21 cellular contexts compared by ENCODE assay signal in the genomic region with DNA sequence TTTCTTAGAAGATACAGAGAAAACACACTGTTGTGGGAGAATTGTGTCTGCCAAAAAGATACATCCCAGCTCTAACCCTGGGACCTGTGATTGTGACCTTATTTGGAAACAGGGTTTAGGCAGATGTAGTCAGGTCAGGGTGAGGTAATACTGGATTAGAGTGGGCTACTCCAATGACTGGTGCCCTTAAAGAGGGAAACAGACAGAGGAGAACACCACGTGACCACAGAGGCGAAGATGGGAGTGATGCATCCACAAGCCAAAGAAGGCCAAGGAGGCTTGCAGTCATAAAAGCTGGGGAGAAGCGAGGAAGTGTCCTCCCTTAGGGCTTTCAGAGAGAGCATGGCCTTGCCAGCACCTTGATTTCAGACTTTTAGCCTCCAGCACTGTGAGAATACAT. TPM values are rescaled to one million over a fixed set of nuclear protein-coding genes. Genes with fewer than 3 reads are reported as not detected.
DNase-seq lines count a peak whose midpoint lies in the region; ATAC-seq and TF ChIP-seq lines count a peak whose summit lies in the region.
"Had no signal": no experiment of that assay in that cellular context is flagged by ENCODE, and none has a peak within 500 bp of the region (broad histone marks: within the 10 kb centered on the region; RNA-seq: fewer than 3 reads in every experiment).

No MANE protein-coding gene starts in this region.

- dilution Hi-C loops in IMR-90 (cut with HindIII; ENCODE audit: low sequenced_read_pairs, unreplicated experiment), result no loop called here

- H3K14ac ChIP-seq in IMR-90 (replicated peaks; ENCODE audit: low read depth, low read length), result no peak overlapping the region
- no peak overlapping the region for H3K14ac ChIP-seq in neuronal stem cell (ENCODE audit: low read length)

- H3K9ac ChIP-seq in IMR-90 (ENCODE audit: low read depth, low read length) (no peak overlapping the region), neuronal stem cell (ENCODE audit: low read depth, low read length, poor library complexity) (no peak overlapping the region)

- no peak overlapping the region for H2BK12ac ChIP-seq in neuronal stem cell (ENCODE audit: low read length)

- H3K4ac ChIP-seq in IMR-90 (ENCODE audit: low read depth, low read length) (no peak overlapping the region), neuronal stem cell (ENCODE audit: low read length) (peak overlapping the region; percentile 55)

- no peak for DNase-seq in GM23338 (ENCODE audit: low spot score)
- no peak for DNase-seq in IMR-90
- no peak for DNase-seq in WTC11 (ENCODE audit: low spot score)
- no peak for DNase-seq in neuronal stem cell (ENCODE audit: low spot score)
- DNase-seq in CD4-positive, alpha-beta T cell, result no peak
- no peak for DNase-seq in A673 (ENCODE audit: low spot score)
- no peak for DNase-seq in naive thymus-derived CD8-positive, alpha-beta T cell
- DNase-seq: Caco-2; CD4-positive, CD25-positive, alpha-beta regulatory T cell; DMS153; GOT3; KG1; NCI-H1105 treated with DMSO at 0.1 percent for 48 hours; NCI-H2029 treated with DMSO at 0.1 percent for 48 hours; NCI-H226; NCI-H510A treated with DMSO at 0.1 percent for 48 hours; NCI-H748 treated with DMSO at 0.1 percent for 48 hours; Peyer's patch; T-cell had no signal

- H3K4me3 Mint-ChIP-seq in GM23338 (no peak overlapping the region; the same call in 2 of the 3 replicates), WTC11 (no peak overlapping the region)
- no peak overlapping the region for H3K4me3 Mint-ChIP-seq in CD4-positive, alpha-beta T cell
- no peak overlapping the region for H3K4me3 Mint-ChIP-seq in naive thymus-derived CD8-positive, alpha-beta T cell
- H3K4me3 Mint-ChIP-seq: CD4-positive, CD25-positive, alpha-beta regulatory T cell; T-cell had no signal

- H3K36me3 ChIP-seq in GM23338 (ENCODE audit: insufficient read depth), result no peaks in the 10 kb centered on the region
- no peaks in the 10 kb centered on the region for H3K36me3 ChIP-seq in IMR-90 (ENCODE audit: control insufficient read depth, insufficient read depth, low read length)
- H3K36me3 ChIP-seq in neuronal stem cell (replicated peaks in 1 of 2; ENCODE audit: control insufficient read depth in 2 of 2, insufficient read depth in 2 of 2, low read length in 2 of 2), result no peaks in the 10 kb centered on the region
- H3K36me3 ChIP-seq in A673 (ENCODE audit: insufficient read depth, low read length, poor library complexity, severe bottlenecking), result no peaks in the 10 kb centered on the region
- H3K36me3 ChIP-seq: Peyer's patch had no signal

- H3K4me1 ChIP-seq in GM23338 (ENCODE audit: insufficient read depth) (peaks cover 7% of the 10 kb centered on the region; the same call in 1 of the 2 replicates), IMR-90 (ENCODE audit: control insufficient read depth, insufficient read depth, low read length) (no peaks in the 10 kb centered on the region), neuronal stem cell (ENCODE audit: control insufficient read depth in 2 of 2, insufficient read depth in 1 of 2, low read depth in 1 of 2, low read length in 2 of 2) (peaks cover 0 to 14% of the 10 kb centered on the region in 2 donors), A673 (ENCODE audit: insufficient read depth, low read length, poor library complexity, severe bottlenecking) (no peaks in the 10 kb centered on the region)
- H3K4me1 ChIP-seq: Caco-2 had no signal

- H2AK5ac ChIP-seq in IMR-90 (ENCODE audit: low read depth, low read length), result no peak overlapping the region
- H2AK5ac ChIP-seq in neuronal stem cell (ENCODE audit: low read depth, low read length), result peak overlapping the region; percentile 10

- H4K8ac ChIP-seq in IMR-90 (ENCODE audit: low read depth in 2 of 2, low read length in 2 of 2), result no peak overlapping the region
- H4K8ac ChIP-seq in neuronal stem cell (ENCODE audit: low read depth, low read length), result no peak overlapping the region

- 17% methylated on average over 1 of the region's 3 CpGs; no CpG with 5 or more reads in 1 of the 2 experiments for WGBS in IMR-90 (ENCODE audit: extremely low coverage in 2 of 2, insufficient read length in 1 of 2), 2 experiments
- WGBS in neuronal stem cell (ENCODE audit: extremely low coverage in 2 of 2, insufficient read length in 2 of 2, insufficient replicate concordance in 1 of 2), 2 donors, result no CpG with 5 or more reads among the region's 3 CpGs

- in situ Hi-C loops in IMR-90 (cut with MboI; ENCODE audit: low sequenced_read_pairs), result loop anchor here (10.0 kb wide), 1 partner anchor 378 kb away; no protein-coding TSS in a partner anchor

- TF ChIP-seq POLR2A in IMR-90 (IDR thresholded peaks at IDR 0.05; ENCODE audit: low read depth, low read length), result no peak

- no peaks in the 10 kb centered on the region for H3K79me1 ChIP-seq in IMR-90 (ENCODE audit: low read depth in 1 of 2, low read length in 2 of 2)
- H3K79me1 ChIP-seq in neuronal stem cell (ENCODE audit: low read depth, low read length), result no peaks in the 10 kb centered on the region

- H3K9me3 Mint-ChIP-seq in GM23338, result no peaks in the 10 kb centered on the region; the same call in 2 of the 3 replicates
- H3K9me3 Mint-ChIP-seq in WTC11, result no peaks in the 10 kb centered on the region
- no peaks in the 10 kb centered on the region for H3K9me3 Mint-ChIP-seq in CD4-positive, alpha-beta T cell
- H3K9me3 Mint-ChIP-seq in naive thymus-derived CD8-positive, alpha-beta T cell, result no peaks in the 10 kb centered on the region
- H3K9me3 Mint-ChIP-seq: T-cell had no signal

- H3K79me2 ChIP-seq in GM23338 (replicated peaks; ENCODE audit: insufficient read depth), result no peaks in the 10 kb centered on the region

- H3K27ac ChIP-seq in GM23338 (ENCODE audit: low read depth), result no peak overlapping the region
- no peak overlapping the region for H3K27ac ChIP-seq in IMR-90 (ENCODE audit: insufficient read depth, low read length)
- H3K27ac ChIP-seq in neuronal stem cell (replicated peaks; ENCODE audit: low read length), result no peak overlapping the region
- H3K27ac ChIP-seq in CD4-positive, alpha-beta T cell (ENCODE audit: low read depth, low read length), result no peak overlapping the region
- no peak overlapping the region for H3K27ac ChIP-seq in A673 (ENCODE audit: low read depth, low read length, poor library complexity, severe bottlenecking)
- H3K27ac ChIP-seq: Peyer's patch had no signal

- CTCF ChIA-PET in IMR-90 (lab: Yijun Ruan, JAX) (no interaction called here), WTC11 (lab: Charles Lee) (interaction anchor here (1.0 to 3.0 kb wide), 7 partner anchors 33 to 155 kb away, joined by 3 to 14 read pairs (median 5); partner anchors contain the start of gene SLC52A3), A673 (lab: Charles Lee) (no interaction called here)
- CTCF ChIA-PET in CD4-positive, alpha-beta T cell (lab: Charles Lee), result no interaction called here

- H3K56ac ChIP-seq in IMR-90 (ENCODE audit: extremely low read depth, insufficient read depth, low read length), result no peak overlapping the region

- no peak overlapping the region for H3K27ac Mint-ChIP-seq in GM23338
- 0 out of 2 replicates have a peak overlapping the region, but pooled peaks have one; percentile 4 for H3K27ac Mint-ChIP-seq in WTC11
- H3K27ac Mint-ChIP-seq in CD4-positive, alpha-beta T cell, result no peak overlapping the region
- no peak overlapping the region for H3K27ac Mint-ChIP-seq in naive thymus-derived CD8-positive, alpha-beta T cell
- H3K27ac Mint-ChIP-seq: T-cell had no signal

- H3K23ac ChIP-seq in IMR-90 (ENCODE audit: low read depth, low read length), result no peak overlapping the region
- H3K23ac ChIP-seq in neuronal stem cell (ENCODE audit: low read depth, low read length, poor library complexity), result no peak overlapping the region

- H3K9me3 ChIP-seq in IMR-90 (ENCODE audit: control insufficient read depth, insufficient read depth, low read length) (no peaks in the 10 kb centered on the region), neuronal stem cell (replicated peaks in 1 of 2; ENCODE audit: control insufficient read depth in 2 of 2, insufficient read depth in 1 of 2, low read depth in 1 of 2, low read length in 2 of 2) (no peaks in the 10 kb centered on the region), A673 (ENCODE audit: low read depth, low read length, poor library complexity, severe bottlenecking) (no peaks in the 10 kb centered on the region)
- no peaks in the 10 kb centered on the region for H3K9me3 ChIP-seq in CD4-positive, alpha-beta T cell (ENCODE audit: control insufficient read depth, low read length)
- H3K9me3 ChIP-seq: Caco-2, Peyer's patch had no signal

- H3K27me3 Mint-ChIP-seq in GM23338 (ENCODE audit: insufficient read depth, low read depth, poor library complexity) (peaks cover 7% of the 10 kb centered on the region), WTC11 (ENCODE audit: low read depth) (peaks cover 18% of the 10 kb centered on the region)
- peaks cover 59% of the 10 kb centered on the region for H3K27me3 Mint-ChIP-seq in CD4-positive, alpha-beta T cell
- peaks cover 14 to 52% (median 30%) of the 10 kb centered on the region in 5 donors for H3K27me3 Mint-ChIP-seq in naive thymus-derived CD8-positive, alpha-beta T cell

- H3K27me3 ChIP-seq in GM23338 (ENCODE audit: insufficient read depth) (peaks cover 9% of the 10 kb centered on the region), IMR-90 (ENCODE audit: control insufficient read depth, insufficient read depth, low read length) (peaks cover 27% of the 10 kb centered on the region), neuronal stem cell (ENCODE audit: control insufficient read depth in 3 of 3, insufficient read depth in 3 of 3, low read depth in 1 of 3, low read length in 3 of 3) (peaks cover 0 to 48% (median 8%) of the 10 kb centered on the region in 3 experiments), A673 (replicated peaks; ENCODE audit: insufficient read depth, low read depth, low read length, poor library complexity) (peaks cover 12% of the 10 kb centered on the region)
- peaks cover 14% of the 10 kb centered on the region for H3K27me3 ChIP-seq in CD4-positive, alpha-beta T cell (ENCODE audit: control insufficient read depth, insufficient read depth, low read length)

- peak; percentile 5; the same call in 2 of the 3 replicates for ATAC-seq in GM23338
- ATAC-seq in IMR-90 (ENCODE audit: low read depth), result no peak
- no peak for ATAC-seq in WTC11
- no peak for ATAC-seq in CD4-positive, alpha-beta T cell (ENCODE audit: poor library complexity)
- no peak for ATAC-seq in naive thymus-derived CD8-positive, alpha-beta T cell
- ATAC-seq: T-cell had no signal

- no peak for TF ChIP-seq CTCF in GM23338 (conservative IDR thresholded peaks at IDR 0.05; ENCODE audit: low read depth in 2 of 2)
- TF ChIP-seq CTCF in IMR-90 (conservative IDR thresholded peaks at IDR 0.05; ENCODE audit: low read depth, low read length), result no peak
- no peak for TF ChIP-seq CTCF in WTC11 (IDR thresholded peaks at IDR 0.05)
- TF ChIP-seq CTCF in CD4-positive, alpha-beta T cell (IDR thresholded peaks at IDR 0.05), result no peak
- TF ChIP-seq CTCF in A673 (conservative IDR thresholded peaks at IDR 0.05; ENCODE audit: low read depth, low read length), result no peak

- no peak overlapping the region for H2AK9ac ChIP-seq in IMR-90 (replicated peaks; ENCODE audit: low read depth, low read length, poor library complexity)

- H4K5ac ChIP-seq in IMR-90 (ENCODE audit: low read depth, low read length), result no peak overlapping the region

- no peak overlapping the region for H2BK120ac ChIP-seq in IMR-90 (ENCODE audit: low read depth, low read length)
- H2BK120ac ChIP-seq in neuronal stem cell (ENCODE audit: low read depth, low read length), result no peak overlapping the region

- H3K4me3 ChIP-seq in GM23338, result no peak overlapping the region
- H3K4me3 ChIP-seq in IMR-90 (ENCODE audit: insufficient read depth, low read depth, low read length), result no peak overlapping the region
- H3K4me3 ChIP-seq in neuronal stem cell (ENCODE audit: low read length in 2 of 2), result no peak overlapping the region
- no peak overlapping the region for H3K4me3 ChIP-seq in A673 (ENCODE audit: low read depth, low read length, poor library complexity, severe bottlenecking)
- H3K4me3 ChIP-seq: Peyer's patch had no signal

- H3K18ac ChIP-seq in IMR-90 (ENCODE audit: low read depth, low read length) (no peak overlapping the region), neuronal stem cell (ENCODE audit: low read length) (no peak overlapping the region)

- H2BK15ac ChIP-seq in IMR-90 (ENCODE audit: low read depth, low read length) (no peak overlapping the region), neuronal stem cell (ENCODE audit: low read length) (no peak overlapping the region)

- H2AFZ ChIP-seq in GM23338 (no peak overlapping the region), IMR-90 (replicated peaks; ENCODE audit: low read length, poor library complexity) (no peak overlapping the region), neuronal stem cell (ENCODE audit: low read length) (no peak overlapping the region)

- no peaks in the 10 kb centered on the region for H3K9me1 ChIP-seq in IMR-90 (ENCODE audit: insufficient read depth, low read length)

- TF ChIP-seq RAD21 in IMR-90 (IDR thresholded peaks at IDR 0.05; ENCODE audit: low read length), result no peak

- no peak overlapping the region for H2BK20ac ChIP-seq in IMR-90 (ENCODE audit: low read depth, low read length)

- BruUV-seq in IMR-90 (replicated peaks; lab: Mats Ljungman, UMichigan) (no TSS peak), A673 (replicated peaks; lab: Mats Ljungman, UMichigan) (no TSS peak)

- H3K36me3 Mint-ChIP-seq in GM23338 (ENCODE audit: low read depth) (no peaks in the 10 kb centered on the region), WTC11 (no peaks in the 10 kb centered on the region)
- no peaks in the 10 kb centered on the region for H3K36me3 Mint-ChIP-seq in CD4-positive, alpha-beta T cell (ENCODE audit: low read depth)
- no peaks in the 10 kb centered on the region for H3K36me3 Mint-ChIP-seq in naive thymus-derived CD8-positive, alpha-beta T cell
- H3K36me3 Mint-ChIP-seq: CD4-positive, CD25-positive, alpha-beta regulatory T cell; T-cell had no signal

- H4K20me1 ChIP-seq in GM23338 (replicated peaks; ENCODE audit: insufficient read depth) (no peaks in the 10 kb centered on the region), IMR-90 (ENCODE audit: insufficient read depth, low read length) (no peaks in the 10 kb centered on the region)

- H4K91ac ChIP-seq in IMR-90 (ENCODE audit: insufficient read depth, low read depth, low read length) (no peak overlapping the region), neuronal stem cell (ENCODE audit: low read depth, low read length, poor library complexity) (no peak overlapping the region)

- POLR2A ChIA-PET in IMR-90 (lab: Charles Lee; ENCODE audit: unreplicated experiment) (no interaction called here), WTC11 (lab: Charles Lee) (no interaction called here), A673 (lab: Charles Lee; ENCODE audit: low non-redundant PET) (no interaction called here)
- POLR2A ChIA-PET in CD4-positive, alpha-beta T cell (lab: Charles Lee), result no interaction called here
- POLR2A ChIA-PET in naive thymus-derived CD8-positive, alpha-beta T cell (lab: Charles Lee), result no interaction called here

- intact Hi-C loops in IMR-90 (cut with micrococcal nuclease) (no loop called here), A673 (cut with micrococcal nuclease; ENCODE audit: unreplicated experiment) (no loop called here)
- intact Hi-C loops in CD4-positive, alpha-beta T cell (cut with DNase I, micrococcal nuclease), result no loop called here

- no peaks in the 10 kb centered on the region for H3K9me2 ChIP-seq in GM23338 (ENCODE audit: insufficient read depth)

- H3K4me1 Mint-ChIP-seq in GM23338, result peaks cover 6% of the 10 kb centered on the region
- H3K4me1 Mint-ChIP-seq in WTC11, result peaks cover 7% of the 10 kb centered on the region
- H3K4me1 Mint-ChIP-seq in CD4-positive, alpha-beta T cell (ENCODE audit: low read depth), result no peaks in the 10 kb centered on the region
- H3K4me1 Mint-ChIP-seq in naive thymus-derived CD8-positive, alpha-beta T cell, result peaks cover 2 to 9% (median 5%) of the 10 kb centered on the region in 4 donors

- H2BK5ac ChIP-seq in IMR-90 (ENCODE audit: low read depth, low read length, poor library complexity, severe bottlenecking) (no peak overlapping the region), neuronal stem cell (ENCODE audit: low read length) (no peak overlapping the region)

- no peaks in the 10 kb centered on the region for H3F3A ChIP-seq in GM23338 (replicated peaks; ENCODE audit: low read depth)

- H3K4me2 ChIP-seq in GM23338 (no peak overlapping the region), IMR-90 (ENCODE audit: low read depth, low read length) (no peak overlapping the region), neuronal stem cell (ENCODE audit: insufficient read depth, low read length, poor library complexity, severe bottlenecking) (no peak overlapping the region)

RNA-seq across cellular contexts. Expression of gene SLC52A3, which starts 35.6 kb away (rescaled TPM):
- total RNA-seq in GM23338 (2014; rRNA removed; shearing (Covaris generic)), result 3.6 and 4.5 TPM in 2 replicates
- 2.3 and 2.5 TPM in 2 replicates for polyA plus RNA-seq in GM23338 (2016; fragmentation: Nextera tagmentation; extraction: Ambion mirVana)
- total RNA-seq in IMR-90 (2012; rRNA removed), result not detected in 2 replicates
- polyA plus RNA-seq in IMR-90 (2012; rRNA removed), result not detected in 2 replicates
- not detected in 2 replicates for polyA plus RNA-seq in IMR-90 (2012; cell fraction: cytosol; rRNA removed)
- not detected in 2 replicates for polyA plus RNA-seq in IMR-90 (2012; cell fraction: nucleus; rRNA removed; ENCODE audit: low replicate concordance)
- 6.9 to 7.7 TPM (median 7.3 TPM) in 3 replicates for total RNA-seq in WTC11 (2021)
- polyA plus RNA-seq in neuronal stem cell (2013, experiment 1 of 2), result 0.07 TPM
- polyA plus RNA-seq in neuronal stem cell (2013, experiment 2 of 2), result 0.19 TPM
- not detected for total RNA-seq in CD4-positive, alpha-beta T cell
- total RNA-seq in A673 (2021), result not detected in 2 replicates
- total RNA-seq in naive thymus-derived CD8-positive, alpha-beta T cell, result under 1 TPM in 1 of 2 experiments, not detected in 1; 0.19 TPM
- under 1 TPM in 1 of 3 donors, not detected in 2; 0.09 TPM for polyA plus RNA-seq in naive thymus-derived CD8-positive, alpha-beta T cell
- total RNA-seq: CD4-positive, CD25-positive, alpha-beta regulatory T cell; T-cell had no signal
- polyA plus RNA-seq: BJ; CD4-positive, CD25-positive, alpha-beta regulatory T cell had no signal

RNA-seq across cellular contexts. Expression of gene SCRT2, which starts 57.1 kb away (rescaled TPM):
- 0.31 and 0.35 TPM in 2 replicates for total RNA-seq in GM23338 (2014; rRNA removed; shearing (Covaris generic))
- 0.28 TPM in 1 of 2 replicates, not detected in the other for polyA plus RNA-seq in GM23338 (2016; fragmentation: Nextera tagmentation; extraction: Ambion mirVana)
- not detected in 2 replicates for total RNA-seq in IMR-90 (2012; rRNA removed)
- polyA plus RNA-seq in IMR-90 (2012; rRNA removed), result not detected in 2 replicates
- not detected in 2 replicates for polyA plus RNA-seq in IMR-90 (2012; cell fraction: cytosol; rRNA removed)
- not detected in 2 replicates for polyA plus RNA-seq in IMR-90 (2012; cell fraction: nucleus; rRNA removed; ENCODE audit: low replicate concordance)
- 0.14 to 0.20 TPM (median 0.16 TPM) in 3 replicates for total RNA-seq in WTC11 (2021)
- polyA plus RNA-seq in neuronal stem cell (2013, experiment 1 of 2), result 0.06 TPM
- polyA plus RNA-seq in neuronal stem cell (2013, experiment 2 of 2), result 0.04 TPM
- not detected for total RNA-seq in CD4-positive, alpha-beta T cell
- 0.50 and 0.69 TPM in 2 replicates for total RNA-seq in A673 (2021)
- total RNA-seq in naive thymus-derived CD8-positive, alpha-beta T cell, result not detected
- not detected for polyA plus RNA-seq in naive thymus-derived CD8-positive, alpha-beta T cell
- total RNA-seq: Caco-2; CD4-positive, CD25-positive, alpha-beta regulatory T cell; Daoy; Peyer's patch; T-cell had no signal
- polyA plus RNA-seq: BJ; CD4-positive, CD25-positive, alpha-beta regulatory T cell had no signal
